In the genomic region with DNA sequence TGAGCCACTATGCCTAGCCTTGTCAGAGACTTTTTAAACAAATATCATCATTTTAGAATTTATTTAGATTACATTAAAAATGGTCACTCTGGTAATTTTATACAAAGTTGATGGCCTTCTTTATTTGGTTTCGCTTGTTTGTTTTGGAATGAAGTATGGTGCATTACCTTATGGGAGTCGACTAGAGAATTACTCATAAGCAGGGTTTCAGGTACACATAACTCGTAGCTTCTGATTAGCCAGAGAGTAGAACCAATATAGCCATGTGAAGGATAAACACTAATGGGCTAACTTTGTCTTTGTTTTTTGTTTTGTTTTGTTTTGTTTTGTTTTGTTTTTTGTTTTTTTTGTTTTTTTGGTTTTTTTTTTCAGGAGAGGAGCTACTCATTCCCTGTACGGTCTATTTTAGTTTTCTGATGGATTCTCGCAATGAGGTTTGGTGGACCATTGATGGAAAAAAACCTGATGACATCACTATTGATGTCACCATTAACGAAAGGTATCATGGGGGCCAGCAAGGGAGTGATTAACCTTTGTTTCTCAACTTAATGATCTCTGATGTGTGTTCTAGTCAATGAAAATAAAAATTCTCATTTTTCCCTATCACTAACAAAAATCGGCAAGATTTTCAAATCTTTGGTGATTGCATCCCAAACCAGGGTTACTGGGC, we compare ENCODE assay signal across 10 cellular contexts.
"Had no signal": no experiment of that assay in that cellular context is flagged by ENCODE, and none has a peak within 500 bp of the region (broad histone marks: within the 10 kb centered on the region; RNA-seq: fewer than 3 reads in every experiment).

No MANE protein-coding gene starts in this region.

- ATAC-seq: GM23338, K562 had no signal

- H3K4me3 ChIP-seq: GM23338, K562 had no signal

- FAIRE-seq: H1, H54, K562 had no signal

- H3K4me2 ChIP-seq: GM23338 had no signal

- H2AFZ ChIP-seq: GM23338 had no signal

- H3K4me3 Mint-ChIP-seq: GM23338, H9, HFFc6 had no signal

- H3K27ac Mint-ChIP-seq: GM23338, H9, HFFc6 had no signal

- H3K27ac ChIP-seq: HL-60 had no signal

- DNase-seq: H9, HCEC 1CT, HFFc6, IMR-90, KG1 had no signal

- H3K9me3 Mint-ChIP-seq: GM23338, H9, HFFc6 had no signal
